Comparison of ENCODE assay signal across 8 cellular contexts in the genomic region with DNA sequence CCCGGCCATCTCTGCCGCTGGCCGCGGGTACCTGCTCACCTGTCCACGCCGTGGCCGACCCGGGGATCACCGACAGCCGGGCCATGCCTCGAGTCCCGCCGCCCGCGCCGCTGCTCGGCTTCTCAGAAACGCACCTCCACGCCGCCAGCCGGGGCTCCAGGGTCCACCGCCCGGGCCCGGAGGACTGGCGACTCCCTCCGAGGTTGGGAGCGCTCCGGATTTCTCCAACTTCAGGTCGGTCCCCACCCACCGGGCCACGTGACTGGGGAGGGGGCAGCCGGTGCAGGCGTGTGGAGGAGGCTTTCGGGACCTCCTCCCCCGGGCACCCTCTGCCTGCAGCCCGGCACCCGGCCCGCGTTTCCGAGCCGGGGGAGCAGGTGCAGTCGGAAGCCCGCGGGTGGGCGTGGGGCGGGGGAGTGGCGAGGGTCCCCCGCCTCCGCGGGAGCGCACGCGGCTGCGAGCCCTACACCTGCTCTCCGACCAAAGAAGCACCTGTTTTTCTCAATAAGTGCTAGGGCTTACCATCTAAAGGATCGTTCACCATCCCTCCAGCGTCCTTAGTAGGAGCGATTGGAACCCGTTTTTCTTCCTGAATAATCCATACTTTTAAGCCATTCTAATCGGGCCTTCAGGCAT. TPM values are rescaled to one million over a fixed set of nuclear protein-coding genes. Genes with fewer than 3 reads are reported as not detected.
DNase-seq lines count a peak whose midpoint lies in the region; ATAC-seq lines count a peak whose summit lies in the region.

No MANE protein-coding gene starts in this region.

- peaks cover 20% of the 10 kb centered on the region for H3K4me1 ChIP-seq in CD4-positive, CD25-positive, alpha-beta regulatory T cell (ENCODE audit: control insufficient read depth, insufficient read depth, low read length, poor library complexity, severe bottlenecking)
- H3K4me1 ChIP-seq in iPS-18a (ENCODE audit: control insufficient read depth, low read depth, low read length): peaks cover 7% of the 10 kb centered on the region

- H3K27ac Mint-ChIP-seq in CD4-positive, CD25-positive, alpha-beta regulatory T cell: no peak overlapping the region

- no peak overlapping the region for H3K4me3 ChIP-seq in CD4-positive, CD25-positive, alpha-beta regulatory T cell (ENCODE audit: low read depth, low read length)
- peak overlapping the region; percentile 63 for H3K4me3 ChIP-seq in iPS-18a (ENCODE audit: low read length)

- H3K27ac ChIP-seq in CD4-positive, CD25-positive, alpha-beta regulatory T cell (ENCODE audit: insufficient read depth, low read length, poor library complexity, severe bottlenecking): no peak overlapping the region
- H3K27ac ChIP-seq in iPS-18a (ENCODE audit: low read length): no peak overlapping the region

- no peaks in the 10 kb centered on the region for H3K36me3 Mint-ChIP-seq in CD4-positive, CD25-positive, alpha-beta regulatory T cell

- ATAC-seq in CD4-positive, CD25-positive, alpha-beta regulatory T cell (ENCODE audit: low read depth in 2 of 2): no peak
- no peak for ATAC-seq in HG03135 (IDR thresholded peaks at IDR 0.05; ENCODE audit: unreplicated experiment)

- no peaks in the 10 kb centered on the region for H3K9me3 ChIP-seq in CD4-positive, CD25-positive, alpha-beta regulatory T cell (ENCODE audit: control insufficient read depth in 2 of 2, low read length in 2 of 2)
- H3K9me3 ChIP-seq in iPS-18a (ENCODE audit: control insufficient read depth, low read depth, low read length): no peaks in the 10 kb centered on the region

- H3K9me3 Mint-ChIP-seq in CD4-positive, CD25-positive, alpha-beta regulatory T cell: peaks cover 0 to 5% (median 0%) of the 10 kb centered on the region in 7 donors

- H3K27me3 ChIP-seq in CD4-positive, CD25-positive, alpha-beta regulatory T cell (ENCODE audit: control insufficient read depth, insufficient read depth, low read length): peaks cover 54% of the 10 kb centered on the region
- H3K27me3 ChIP-seq in iPS-18a (ENCODE audit: control insufficient read depth, insufficient read depth, low read length): peaks cover 72% of the 10 kb centered on the region

- no peak overlapping the region for H3K9ac ChIP-seq in iPS-18a (ENCODE audit: low read length)

- peak in 2 of 3 donors; percentile 22 to 23 for DNase-seq in CD4-positive, CD25-positive, alpha-beta regulatory T cell
- peak; percentile 43 for DNase-seq in NCI-H1105 treated with DMSO at 0.1 percent for 48 hours (lab: John Stamatoyannopoulos, UW)
- peak; percentile 26 for DNase-seq in activated naive CD4-positive, alpha-beta T cell treated with anti-CD3 and anti-CD28 coated beads, Interleukin-2, amount 50 U/mL, for 16 hours
- DNase-seq in stimulated activated CD4-positive, alpha-beta T cell treated with anti-CD3 and anti-CD28 coated beads, Interleukin-2, amount 100 ng/mL, for 24 hours: peak; percentile 23 to 28
- DNase-seq in NCI-H2029 treated with DMSO at 0.1 percent for 48 hours (lab: John Stamatoyannopoulos, UW): no peak
- no peak for DNase-seq in NAMALWA (ENCODE audit: low spot score)

- no peaks in the 10 kb centered on the region for H3K36me3 ChIP-seq in CD4-positive, CD25-positive, alpha-beta regulatory T cell (ENCODE audit: control insufficient read depth, insufficient read depth, low read length)
- no peaks in the 10 kb centered on the region for H3K36me3 ChIP-seq in iPS-18a (ENCODE audit: control insufficient read depth, low read depth, low read length)

- peak overlapping the region; percentile 66 to 84 (median 75) for H3K4me3 Mint-ChIP-seq in CD4-positive, CD25-positive, alpha-beta regulatory T cell

- peaks cover 75% of the 10 kb centered on the region for H3K27me3 Mint-ChIP-seq in CD4-positive, CD25-positive, alpha-beta regulatory T cell

- peaks cover 0 to 22% (median 7%) of the 10 kb centered on the region in 4 donors for H3K4me1 Mint-ChIP-seq in CD4-positive, CD25-positive, alpha-beta regulatory T cell

RNA-seq across cellular contexts. Expression of a gene that starts 0.6 kb away (rescaled TPM):
- 3.4 TPM for total RNA-seq in CD4-positive, CD25-positive, alpha-beta regulatory T cell
- under 1 TPM in 3 of 4 donors, not detected in 1; 0.38 to 0.87 (median 0.39) TPM for polyA plus RNA-seq in CD4-positive, CD25-positive, alpha-beta regulatory T cell

RNA-seq across cellular contexts. Expression of a gene that starts 40.2 kb away (rescaled TPM):
- 38.7 TPM for total RNA-seq in CD4-positive, CD25-positive, alpha-beta regulatory T cell
- 100 to 1,000 TPM; 105 to 147 (median 120) TPM for polyA plus RNA-seq in CD4-positive, CD25-positive, alpha-beta regulatory T cell

Comparison
In these comparisons a context has a peak if more than half of its experiments do, and no peak if none do; other contexts are left out.
1. DNase-seq: peak in CD4-positive, CD25-positive, alpha-beta regulatory T cell (2 of 3), NCI-H1105 treated with DMSO at 0.1 percent for 48 hours (single experiment), activated naive CD4-positive, alpha-beta T cell treated with anti-CD3 and anti-CD28 coated beads, Interleukin-2, amount 50 U/mL, for 16 hours (single experiment) and stimulated activated CD4-positive, alpha-beta T cell treated with anti-CD3 and anti-CD28 coated beads, Interleukin-2, amount 100 ng/mL, for 24 hours (2 of 2); none in NCI-H2029 treated with DMSO at 0.1 percent for 48 hours (single experiment) and NAMALWA (single experiment).